ENCODE assay signal across 31 cellular contexts in the genomic region with DNA sequence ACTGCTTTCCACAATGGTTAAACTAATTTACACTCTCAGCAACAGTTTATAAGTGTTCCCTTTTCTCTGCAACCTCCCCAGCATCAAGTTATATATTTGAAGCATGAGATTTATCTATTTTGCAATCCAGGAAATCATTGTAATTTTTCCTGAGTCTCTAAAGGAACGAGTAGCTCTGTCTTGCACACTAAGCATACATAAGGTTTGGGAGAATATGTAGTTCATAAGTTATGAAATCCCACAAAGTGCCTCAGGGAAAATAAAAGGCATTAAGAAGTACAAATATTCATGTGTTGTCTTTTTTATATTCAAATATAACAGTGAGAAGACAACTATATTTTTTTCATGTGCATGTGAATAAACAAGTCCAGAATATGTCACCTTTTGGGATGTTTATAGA.
"Had no signal": no experiment of that assay in that cellular context is flagged by ENCODE, and none has a peak within 500 bp of the region (broad histone marks: within the 10 kb centered on the region; RNA-seq: fewer than 3 reads in every experiment).

No MANE protein-coding gene starts in this region.

- H3K36me3 Mint-ChIP-seq: activated CD8-positive, alpha-beta memory T cell treated with anti-CD3 and anti-CD28 coated beads, Interleukin-2, amount 10 ng/mL, durations not matched to agents 7 days and 5 days; activated naive CD4-positive, alpha-beta T cell treated with anti-CD3 and anti-CD28 coated beads, Interleukin-2, amount 10 ng/mL, durations not matched to agents 7 days and 5 days; activated naive CD8-positive, alpha-beta T cell had no signal

- H3K27ac Mint-ChIP-seq: activated CD4-positive, alpha-beta memory T cell treated with anti-CD3 and anti-CD28 coated beads, Interleukin-2, amount 10 ng/mL, durations not matched to agents 7 days and 5 days; activated CD8-positive, alpha-beta memory T cell treated with anti-CD3 and anti-CD28 coated beads, Interleukin-2, amount 10 ng/mL, durations not matched to agents 7 days and 5 days; activated naive CD4-positive, alpha-beta T cell treated with anti-CD3 and anti-CD28 coated beads, Interleukin-2, amount 10 ng/mL, durations not matched to agents 7 days and 5 days; activated naive CD8-positive, alpha-beta T cell; activated naive CD8-positive, alpha-beta T cell treated with anti-CD3 and anti-CD28 coated beads, Interleukin-2, amount 50 U/mL, for 24 hours had no signal

- H3K9me3 Mint-ChIP-seq: activated naive CD4-positive, alpha-beta T cell treated with anti-CD3 and anti-CD28 coated beads, Interleukin-2, amount 10 ng/mL, durations not matched to agents 7 days and 5 days had no signal

- ATAC-seq: activated CD8-positive, alpha-beta memory T cell treated with anti-CD3 and anti-CD28 coated beads, Interleukin-2, amount 10 ng/mL, durations not matched to agents 7 days and 5 days; activated naive CD8-positive, alpha-beta T cell treated with anti-CD3 and anti-CD28 coated beads, Interleukin-2, amount 50 U/mL, for 24 hours; Right ventricle myocardium inferior had no signal

- DNase-seq: activated CD4-positive, alpha-beta memory T cell treated with anti-CD3 and anti-CD28 coated beads, Interleukin-2, amount 10 ng/mL, durations not matched to agents 7 days and 5 days; activated CD4-positive, alpha-beta T cell treated with anti-CD3 and anti-CD28 coated beads for 1 hour; activated CD4-positive, alpha-beta T cell treated with anti-CD3 and anti-CD28 coated beads for 48 hours; activated CD4-positive, CD25-positive, alpha-beta regulatory T cell; activated CD8-positive, alpha-beta memory T cell treated with anti-CD3 and anti-CD28 coated beads for 24 hours; activated CD8-positive, alpha-beta memory T cell treated with anti-CD3 and anti-CD28 coated beads, Interleukin-2, amount 10 ng/mL, durations not matched to agents 7 days and 5 days; activated CD8-positive, alpha-beta memory T cell treated with anti-CD3 and anti-CD28 coated beads, Interleukin-2, amount 50 U/mL, for 48 hours; activated effector memory CD4-positive, alpha-beta T cell treated with Interleukin-2 at 50 U/mL for 16 hours; activated naive CD4-positive, alpha-beta T cell treated with anti-CD3 and anti-CD28 coated beads, Interleukin-2, amount 10 ng/mL, durations not matched to agents 7 days and 5 days; activated naive CD8-positive, alpha-beta T cell treated with anti-CD3 and anti-CD28 coated beads, Interleukin-2, amount 50 U/mL, for 24 hours; activated T-cell treated with anti-CD3 and anti-CD28 coated beads, Interleukin-2, amount 50 U/mL, for 48 hours; amniotic stem cell; aorta; brain microvascular endothelial cell; NCI-H1105; NCI-H1417 treated with DMSO at 0.1 percent for 48 hours; NCI-H187 treated with DMSO at 0.1 percent for 48 hours; NCI-H2081; NCI-H2171 treated with DMSO at 0.1 percent for 48 hours; NCI-H345; NCI-H524 treated with DMSO at 0.1 percent for 48 hours; NK-92 treated with Interleukin-12 subunit alpha and Interleukin-12 subunit beta, amount 100 ng/mL, for 24 hours; PC-9; SIG-M5; SW 1271; T-helper 9 cell; WERI-Rb-1 had no signal

- H3K27me3 Mint-ChIP-seq: activated CD4-positive, alpha-beta memory T cell treated with anti-CD3 and anti-CD28 coated beads, Interleukin-2, amount 10 ng/mL, durations not matched to agents 7 days and 5 days; activated CD8-positive, alpha-beta memory T cell treated with anti-CD3 and anti-CD28 coated beads, Interleukin-2, amount 10 ng/mL, durations not matched to agents 7 days and 5 days; activated naive CD4-positive, alpha-beta T cell treated with anti-CD3 and anti-CD28 coated beads, Interleukin-2, amount 10 ng/mL, durations not matched to agents 7 days and 5 days; activated naive CD8-positive, alpha-beta T cell; activated naive CD8-positive, alpha-beta T cell treated with anti-CD3 and anti-CD28 coated beads, Interleukin-2, amount 50 U/mL, for 24 hours had no signal

- H3K36me3 ChIP-seq: brain microvascular endothelial cell, WERI-Rb-1 had no signal

- H3K27ac ChIP-seq: brain microvascular endothelial cell, KMS-11, PC-9, RWPE1, WERI-Rb-1 had no signal

- H3K4me3 ChIP-seq: PC-9 had no signal

- H3K4me1 Mint-ChIP-seq: activated CD8-positive, alpha-beta memory T cell treated with anti-CD3 and anti-CD28 coated beads, Interleukin-2, amount 10 ng/mL, durations not matched to agents 7 days and 5 days; activated naive CD4-positive, alpha-beta T cell treated with anti-CD3 and anti-CD28 coated beads, Interleukin-2, amount 10 ng/mL, durations not matched to agents 7 days and 5 days; activated naive CD8-positive, alpha-beta T cell treated with anti-CD3 and anti-CD28 coated beads, Interleukin-2, amount 50 U/mL, for 24 hours had no signal

- H3K27me3 ChIP-seq: brain microvascular endothelial cell had no signal

- H3K4me3 Mint-ChIP-seq: activated CD4-positive, alpha-beta memory T cell treated with anti-CD3 and anti-CD28 coated beads, Interleukin-2, amount 10 ng/mL, durations not matched to agents 7 days and 5 days; activated CD8-positive, alpha-beta memory T cell treated with anti-CD3 and anti-CD28 coated beads, Interleukin-2, amount 10 ng/mL, durations not matched to agents 7 days and 5 days; activated naive CD4-positive, alpha-beta T cell treated with anti-CD3 and anti-CD28 coated beads, Interleukin-2, amount 10 ng/mL, durations not matched to agents 7 days and 5 days; activated naive CD8-positive, alpha-beta T cell; activated naive CD8-positive, alpha-beta T cell treated with anti-CD3 and anti-CD28 coated beads, Interleukin-2, amount 50 U/mL, for 24 hours had no signal

- H3K9ac ChIP-seq: KMS-11 had no signal
